Comparison of ENCODE assay signal across 8 cellular contexts in the genomic region with DNA sequence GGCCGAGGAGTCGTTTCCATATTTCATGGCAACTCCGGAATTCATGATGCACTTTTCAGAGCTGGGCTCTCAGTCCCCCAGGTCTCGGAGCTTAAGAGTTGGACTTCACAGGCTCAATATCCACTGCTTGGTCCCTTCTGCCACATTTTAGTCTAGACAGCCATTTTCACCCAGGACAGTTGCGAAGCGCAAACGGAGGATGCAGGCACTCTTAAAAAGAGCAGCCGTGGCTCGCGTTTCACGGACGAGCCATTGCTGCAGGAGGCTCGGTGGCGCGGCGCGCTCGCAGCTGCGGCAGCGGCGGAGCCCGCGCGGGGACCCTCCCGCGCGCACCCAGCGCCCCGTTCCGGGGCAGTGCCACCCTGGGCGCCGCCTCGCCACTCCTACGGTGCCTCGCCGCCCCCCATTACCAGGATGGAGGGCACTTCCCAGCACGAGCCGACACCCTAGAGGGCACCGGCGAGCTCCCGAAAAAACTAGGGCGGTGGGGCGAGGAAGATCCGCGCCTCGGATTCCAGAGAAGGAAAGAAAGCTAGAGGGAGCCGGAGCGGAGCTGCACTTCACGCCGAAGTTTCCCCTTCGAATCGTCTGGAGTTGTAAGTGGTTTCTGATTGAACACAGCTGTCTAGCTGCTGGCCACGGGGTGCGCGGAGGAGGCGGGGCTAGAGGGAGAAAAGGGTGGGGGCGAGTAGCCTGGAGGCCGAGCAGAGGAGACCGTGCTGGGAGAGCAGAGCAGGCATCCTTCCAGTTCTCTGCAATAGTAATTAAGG.
DNase-seq lines count a peak whose midpoint lies in the region; ATAC-seq and TF ChIP-seq lines count a peak whose summit lies in the region.

No MANE protein-coding gene starts in this region.

- peak; percentile 95 for ATAC-seq in GM21825 (IDR thresholded peaks at IDR 0.05; ENCODE audit: unreplicated experiment)

- in situ Hi-C loops in astrocyte of the spinal cord (cut with HindIII; ENCODE audit: low sequenced_read_pairs), result no loop called here

- H3K4me3 ChIP-seq in astrocyte of the spinal cord (ENCODE audit: low read depth, low read length) (peak overlapping the region; percentile 84), retinal pigment epithelial cell (ENCODE audit: low read length) (peak overlapping the region; percentile 91)

- TF ChIP-seq CTCF in astrocyte of the spinal cord (IDR thresholded peaks at IDR 0.05; ENCODE audit: low read depth, low read length), result peak; percentile 18
- no peak for TF ChIP-seq CTCF in retinal pigment epithelial cell (conservative IDR thresholded peaks at IDR 0.05; ENCODE audit: low read depth, low read length)

- DNase-seq in EL (peak; percentile 82), LHCN-M2 (ENCODE audit: low read depth) (peak; percentile 89), T1000 (lab: John Stamatoyannopoulos, UW) (peak; percentile 65), astrocyte of the spinal cord (ENCODE audit: low read depth, low spot score) (peak; percentile 93), hypothalamus (lab: John Stamatoyannopoulos, UW) (peak in 50 of 51 donors; percentile 26 to 84 (median 72)), retinal pigment epithelial cell (ENCODE audit: low read depth) (peak; percentile 57), NK-92 (lab: John Stamatoyannopoulos, UW; ENCODE audit: unreplicated experiment) (no peak)
